Comparison of ENCODE assay signal across 8 cellular contexts in genomic region chr1:1889847-1890505, GRCh38. TPM values are rescaled to one million over a fixed set of nuclear protein-coding genes. Genes with fewer than 3 reads are reported as not detected.
A peak's percentile ranks its signal among the peaks of the same experiment; 100 is the strongest.
DNase-seq lines count a peak whose midpoint lies in the region; ATAC-seq and TF ChIP-seq lines count a peak whose summit lies in the region.

No MANE protein-coding gene starts in this region.

- no peaks in the 10 kb centered on the region for H3K9me3 Mint-ChIP-seq in activated naive CD8-positive, alpha-beta T cell (ENCODE audit: low read depth)

- DNase-seq in SIG-M5 treated with dmso at 0.1 percent for 504 hours (lab: John Stamatoyannopoulos, UW; ENCODE audit: unreplicated experiment) (peak; percentile 46), SIG-M5 (lab: John Stamatoyannopoulos, UW) (no peak), Panc1 (ENCODE audit: low read depth, low spot score) (no peak), cardiac muscle cell (ENCODE audit: low read depth in 1 of 2, low spot score in 1 of 2) (peak; percentile 53 to 61), prostate gland (ENCODE audit: low spot score) (no peak), NCI-H345 treated with DMSO at 0.1 percent for 48 hours (lab: John Stamatoyannopoulos, UW; ENCODE audit: unreplicated experiment) (no peak)

- ATAC-seq in HG02973 (IDR thresholded peaks at IDR 0.05; ENCODE audit: unreplicated experiment): peak; percentile 27
- ATAC-seq in Panc1: peak; percentile 45

- CTCF ChIA-PET in Panc1 (lab: Charles Lee): no interaction called here

- peak overlapping the region; percentile 56 for H3K27ac Mint-ChIP-seq in activated naive CD8-positive, alpha-beta T cell

- H3K36me3 Mint-ChIP-seq in activated naive CD8-positive, alpha-beta T cell: peaks cover 4% of the 10 kb centered on the region

- H3K36me3 ChIP-seq in Panc1 (ENCODE audit: control insufficient read depth, insufficient read depth, low read length) (peaks cover 4% of the 10 kb centered on the region; the same call in 1 of the 2 replicates), cardiac muscle cell (no peaks in the 10 kb centered on the region), prostate gland (no peaks in the 10 kb centered on the region)

- in situ Hi-C loops in Panc1 (cut with HindIII; ENCODE audit: low pct_unique_long_range_greater_than_20kb, low sequenced_read_pairs): loop anchor here (5.0 kb wide), 1 partner anchor 68 kb away; no protein-coding TSS in a partner anchor

- H3K4me1 Mint-ChIP-seq in activated naive CD8-positive, alpha-beta T cell (ENCODE audit: low read depth): peaks cover 53% of the 10 kb centered on the region

- peak overlapping the region; percentile 87 for H3K4me3 Mint-ChIP-seq in activated naive CD8-positive, alpha-beta T cell

- peak overlapping the region; percentile 62 to 80 for H3K4me3 ChIP-seq in Panc1 (ENCODE audit: low read depth in 2 of 2, low read length in 2 of 2)
- peak overlapping the region; percentile 82 for H3K4me3 ChIP-seq in cardiac muscle cell
- peak overlapping the region; percentile 84 to 87 for H3K4me3 ChIP-seq in prostate gland

- intact Hi-C loops in Panc1 (cut with micrococcal nuclease; ENCODE audit: unreplicated experiment): no loop called here
- intact Hi-C loops in prostate gland (cut with DNase I): loop anchor here (5.0 kb wide), 2 partner anchors 33 to 113 kb away; partner anchors contain the start of gene NADK

- peaks cover 50% of the 10 kb centered on the region for H3K4me1 ChIP-seq in Panc1 (ENCODE audit: control insufficient read depth, insufficient read depth, low read length)
- peaks cover 24% of the 10 kb centered on the region for H3K4me1 ChIP-seq in cardiac muscle cell (ENCODE audit: low read depth)
- H3K4me1 ChIP-seq in prostate gland (replicated peaks): peaks cover 23% of the 10 kb centered on the region

- H3K27me3 Mint-ChIP-seq in activated naive CD8-positive, alpha-beta T cell: no peaks in the 10 kb centered on the region

- no peak for TF ChIP-seq POLR2A in prostate gland (IDR thresholded peaks at IDR 0.05)

- WGBS in prostate gland: under 1% methylated on average over 83 of the region's 88 CpGs

- POLR2A ChIA-PET in Panc1 (lab: Charles Lee): no interaction called here

- H3K27ac ChIP-seq in Panc1 (ENCODE audit: low read length) (peak overlapping the region; percentile 91), cardiac muscle cell (peak overlapping the region; percentile 98), prostate gland (peak overlapping the region; percentile 95 to 96)

- H3K27me3 ChIP-seq in Panc1 (ENCODE audit: control insufficient read depth, insufficient read depth, low read length): no peaks in the 10 kb centered on the region
- H3K27me3 ChIP-seq in cardiac muscle cell: no peaks in the 10 kb centered on the region
- H3K27me3 ChIP-seq in prostate gland (replicated peaks; ENCODE audit: insufficient read depth): no peaks in the 10 kb centered on the region

- no peaks in the 10 kb centered on the region for H3K9me3 ChIP-seq in Panc1 (ENCODE audit: control insufficient read depth, insufficient read depth, low read depth, low read length)
- no peaks in the 10 kb centered on the region for H3K9me3 ChIP-seq in cardiac muscle cell (ENCODE audit: low read depth)
- no peaks in the 10 kb centered on the region for H3K9me3 ChIP-seq in prostate gland

- no TSS peak for BruUV-seq in Panc1 (replicated peaks; lab: Mats Ljungman, UMichigan)

- TF ChIP-seq CTCF in Panc1 (IDR thresholded peaks at IDR 0.05): no peak
- TF ChIP-seq CTCF in cardiac muscle cell (IDR thresholded peaks at IDR 0.05; ENCODE audit: low read depth, low read length): no peak
- no peak for TF ChIP-seq CTCF in prostate gland (IDR thresholded peaks at IDR 0.05)

RNA-seq across cellular contexts. Expression of gene GNB1, which starts 0.9 kb away (rescaled TPM):
- total RNA-seq in Panc1 (2021; ENCODE audit: unreplicated experiment): 499 TPM
- polyA plus RNA-seq in Panc1 (2012; ENCODE audit: insufficient read length): 736 TPM
- 85.5 and 93.5 TPM in 2 replicates for total RNA-seq in cardiac muscle cell
- 185 and 196 TPM in 2 replicates for polyA plus RNA-seq in cardiac muscle cell
- 100 to 1,000 TPM; 163 to 233 TPM for total RNA-seq in prostate gland

RNA-seq across cellular contexts. Expression of gene CALML6, which starts 25.1 kb away (rescaled TPM):
- total RNA-seq in Panc1 (2021; ENCODE audit: unreplicated experiment) (1.5 TPM), cardiac muscle cell (0.63 TPM in 1 of 2 replicates, not detected in the other), prostate gland (under 1 TPM; 0.18 to 0.28 TPM)
- 1.8 TPM for polyA plus RNA-seq in Panc1 (2012; ENCODE audit: insufficient read length)
- polyA plus RNA-seq in cardiac muscle cell: 0.28 TPM in 1 of 2 replicates, not detected in the other

RNA-seq across cellular contexts. Expression of gene TMEM52, which starts 29.1 kb away (rescaled TPM):
- total RNA-seq in Panc1 (2021; ENCODE audit: unreplicated experiment) (2.5 TPM), cardiac muscle cell (6.9 and 7.1 TPM in 2 replicates), prostate gland (10 to 100 TPM in 1 of 2 donors, 1 to 10 TPM in 1; 7.8 to 43.3 TPM)
- polyA plus RNA-seq in Panc1 (2012; ENCODE audit: insufficient read length): 4.1 TPM
- polyA plus RNA-seq in cardiac muscle cell: 4.2 and 16.6 TPM in 2 replicates

Comparison
In these comparisons a context has a peak if more than half of its experiments do, and no peak if none do; other contexts are left out.
1. DNase-seq: peak in SIG-M5 treated with dmso at 0.1 percent for 504 hours (single experiment) and cardiac muscle cell (2 of 2); none in SIG-M5 (single experiment), Panc1 (single experiment), prostate gland (single experiment) and NCI-H345 treated with DMSO at 0.1 percent for 48 hours (single experiment).
2. Peak in every context shown above with its lines, with median percentiles within 50 percentile points of each other: H3K27ac ChIP-seq and H3K4me3 ChIP-seq.